1 cellular context compared by ENCODE assay signal in genomic region chr15:31272558-31273257, GRCh38.
TF ChIP-seq lines count a peak whose summit lies in the region.

No MANE protein-coding gene starts in this region.

TF ChIP-seq in WTC11, 78 proteins besides CTCF, POLR2A, EP300 and RAD21 (continued from another document):
- TF ChIP-seq JAZF1 (CRISPR knock-in tag; IDR thresholded peaks at IDR 0.05) (no peak), EMX1 (CRISPR knock-in tag; IDR thresholded peaks at IDR 0.05) (no peak), JUN (CRISPR knock-in tag; IDR thresholded peaks at IDR 0.05) (no peak)
